In genomic region chr14:93073366-93073722, GRCh38 we compare ENCODE assay signal across 1 cellular context.
TF ChIP-seq lines count a peak whose summit lies in the region.

No MANE protein-coding gene starts in this region.

TF ChIP-seq in H1, 55 proteins besides CTCF, POLR2A, EP300 and RAD21:
- TF ChIP-seq BACH1 (IDR thresholded peaks at IDR 0.05; ENCODE audit: low read length) = no peak
- TF ChIP-seq MAFK (IDR thresholded peaks at IDR 0.05; ENCODE audit: low read depth, low read length) = no peak
- TF ChIP-seq NRF1 (IDR thresholded peaks at IDR 0.05; ENCODE audit: low read depth, low read length) = no peak
- no peak for TF ChIP-seq ZNF274 (IDR thresholded peaks at IDR 0.05; ENCODE audit: borderline replicate concordance, extremely low read depth, low read length)
- no peak for TF ChIP-seq CEBPB (IDR thresholded peaks at IDR 0.05; ENCODE audit: low read depth, low read length)
- no peak for TF ChIP-seq KDM4A (IDR thresholded peaks at IDR 0.05; ENCODE audit: low read depth, low read length, severe bottlenecking)
- TF ChIP-seq HDAC6 (IDR thresholded peaks at IDR 0.05; ENCODE audit: low read depth, low read length) = no peak
- TF ChIP-seq EZH2 (IDR thresholded peaks at IDR 0.05; ENCODE audit: low read depth, low read length, severe bottlenecking) = no peak
- no peak for TF ChIP-seq CTBP2 (IDR thresholded peaks at IDR 0.05; ENCODE audit: borderline replicate concordance, insufficient read depth, insufficient read length, low read length)
- TF ChIP-seq TAF7 (optimal IDR thresholded peaks at IDR 0.05; ENCODE audit: borderline replicate concordance, low read depth, low read length) = no peak
- no peak for TF ChIP-seq RBBP5 (IDR thresholded peaks at IDR 0.05; ENCODE audit: borderline replicate concordance, low read depth, low read length)
- no peak for TF ChIP-seq GABPA (IDR thresholded peaks at IDR 0.05; ENCODE audit: borderline replicate concordance, insufficient read depth, low read length)
- no peak for TF ChIP-seq CBX8 (IDR thresholded peaks at IDR 0.05; ENCODE audit: borderline replicate concordance, low read depth, low read length)
- TF ChIP-seq JUND (IDR thresholded peaks at IDR 0.05; ENCODE audit: low read length) = no peak
- no peak for TF ChIP-seq CHD1 (IDR thresholded peaks at IDR 0.05; ENCODE audit: low read depth, low read length)
